Comparison of ENCODE assay signal across 1 cellular context in the genomic region with DNA sequence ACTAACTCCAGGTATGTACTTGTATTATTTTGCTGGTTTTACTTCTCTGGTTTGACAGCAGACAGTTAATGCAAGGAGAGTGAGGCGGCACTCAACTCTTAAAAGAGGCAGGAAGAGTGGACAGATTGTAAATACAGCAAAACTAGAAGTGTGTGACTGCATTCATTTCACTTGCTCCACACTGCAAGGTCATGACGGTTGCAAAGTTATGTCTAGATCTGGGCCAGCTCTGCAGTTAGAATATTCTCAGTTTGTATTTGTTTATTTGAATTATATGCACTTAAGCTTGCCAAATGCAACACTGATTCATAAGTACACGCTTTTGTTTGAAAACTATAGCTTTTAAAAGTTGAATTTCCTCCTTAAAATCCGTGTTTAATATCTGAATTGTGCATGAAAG.
TF ChIP-seq lines count a peak whose summit lies in the region.

No MANE protein-coding gene starts in this region.

TF ChIP-seq in IMR-90, 13 proteins besides CTCF, POLR2A, EP300 and RAD21 (continued from another document):
- TF ChIP-seq MXI1 (IDR thresholded peaks at IDR 0.05; ENCODE audit: borderline replicate concordance, low read depth, low read length) (no peak), USF2 (IDR thresholded peaks at IDR 0.05; ENCODE audit: low read depth, low read length) (no peak)
